In genomic region chr22:45762545-45763235, GRCh38 we compare ENCODE assay signal across 2 cellular contexts.
TF ChIP-seq lines count a peak whose summit lies in the region.

No MANE protein-coding gene starts in this region.

TF ChIP-seq in SK-N-SH treated with all-trans-retinoic acid at 6 μM for 48 hours, 23 proteins besides CTCF, POLR2A, EP300 and RAD21 (continued from another document):
- TF ChIP-seq PATZ1 (CRISPR knock-in tag; IDR thresholded peaks at IDR 0.05; ENCODE audit: borderline replicate concordance): no peak
- TF ChIP-seq ZNF70 (CRISPR knock-in tag; IDR thresholded peaks at IDR 0.05): no peak
- no peak for TF ChIP-seq PPARA (CRISPR knock-in tag; IDR thresholded peaks at IDR 0.05; ENCODE audit: borderline replicate concordance)
- no peak for TF ChIP-seq ZFP30 (CRISPR knock-in tag; IDR thresholded peaks at IDR 0.05)
- no peak for TF ChIP-seq RARB (CRISPR knock-in tag; IDR thresholded peaks at IDR 0.05)
- no peak for TF ChIP-seq ISL1 (CRISPR knock-in tag; IDR thresholded peaks at IDR 0.05)
- no peak for TF ChIP-seq POU6F1 (CRISPR knock-in tag; IDR thresholded peaks at IDR 0.05; ENCODE audit: borderline replicate concordance, low read depth)
- TF ChIP-seq ESRRG (CRISPR knock-in tag; IDR thresholded peaks at IDR 0.05): no peak
- no peak for TF ChIP-seq ARNTL (CRISPR knock-in tag; IDR thresholded peaks at IDR 0.05; ENCODE audit: borderline replicate concordance, low read depth)
- no peak for TF ChIP-seq TSHZ2 (CRISPR knock-in tag; IDR thresholded peaks at IDR 0.05)
- TF ChIP-seq CREB5 (CRISPR knock-in tag; IDR thresholded peaks at IDR 0.05; ENCODE audit: low read depth): no peak
- TF ChIP-seq CSRNP3 (CRISPR knock-in tag; IDR thresholded peaks at IDR 0.05): no peak
- TF ChIP-seq BACH2 (CRISPR knock-in tag; IDR thresholded peaks at IDR 0.05; ENCODE audit: borderline replicate concordance): no peak

TF ChIP-seq in SK-N-SH, 30 proteins besides CTCF, POLR2A, EP300 and RAD21 (continued from another document):
- TF ChIP-seq ZBTB33 (IDR thresholded peaks at IDR 0.05; ENCODE audit: borderline replicate concordance, low read depth) (no peak), IRF3 (IDR thresholded peaks at IDR 0.05; ENCODE audit: low read depth, low read length) (no peak), USF1 (IDR thresholded peaks at IDR 0.05; ENCODE audit: borderline replicate concordance, low read depth) (no peak), ELF1 (IDR thresholded peaks at IDR 0.05) (no peak)
